Comparison of ENCODE assay signal across 16 cellular contexts in genomic region chr3:123818921-123819429, GRCh38.
A peak's percentile ranks its signal among the peaks of the same experiment; 100 is the strongest.
DNase-seq lines count a peak whose midpoint lies in the region; ATAC-seq, FAIRE-seq and TF ChIP-seq lines count a peak whose summit lies in the region.
"Had no signal": no experiment of that assay in that cellular context is flagged by ENCODE, and none has a peak within 500 bp of the region (broad histone marks: within the 10 kb centered on the region; RNA-seq: fewer than 3 reads in every experiment).

No MANE protein-coding gene starts in this region.

- H4K91ac ChIP-seq in mesenchymal stem cell (ENCODE audit: low read length): no peak overlapping the region

- H3K79me2 ChIP-seq in PC-3 (ENCODE audit: low read length): no peaks in the 10 kb centered on the region

- ATAC-seq in PC-3: peak; percentile 94
- ATAC-seq: effector memory CD8-positive, alpha-beta T cell had no signal

- H2AFZ ChIP-seq in PC-3 (ENCODE audit: low read length): no peak overlapping the region
- H2AFZ ChIP-seq in mesenchymal stem cell (ENCODE audit: low read depth, low read length): no peak overlapping the region

- intact Hi-C loops in PC-3 (cut with micrococcal nuclease): no loop called here

- TF ChIP-seq CTCF in PC-3 (conservative IDR thresholded peaks at IDR 0.05; ENCODE audit: low read depth, low read length) (no peak), endodermal cell (conservative IDR thresholded peaks at IDR 0.05) (no peak)

- peaks cover 2% of the 10 kb centered on the region for H3K27me3 Mint-ChIP-seq in endodermal cell (ENCODE audit: insufficient read depth)

- H3K4me1 Mint-ChIP-seq in endodermal cell: peaks cover 23% of the 10 kb centered on the region

- H3K9ac ChIP-seq in PC-3 (ENCODE audit: low read length) (no peak overlapping the region), endodermal cell (ENCODE audit: extremely low read depth, low read length, poor library complexity, severe bottlenecking) (no peak overlapping the region), mesenchymal stem cell (ENCODE audit: low read length) (no peak overlapping the region)
- H3K9ac ChIP-seq: BLaER1 treated with 17β-estradiol and CSF1 and Interleukin-3, amounts not matched to agents 10 nM and 100 nM had no signal

- H3K36me3 Mint-ChIP-seq in endodermal cell (ENCODE audit: low read depth): peaks cover 4% of the 10 kb centered on the region

- no TSS peak for BruUV-seq in PC-3 (replicated peaks; lab: Mats Ljungman, UMichigan)

- no peaks in the 10 kb centered on the region for H4K20me1 ChIP-seq in PC-3 (ENCODE audit: low read length)
- H4K20me1 ChIP-seq: BLaER1 treated with 17β-estradiol and CSF1 and Interleukin-3, amounts not matched to agents 10 nM and 100 nM had no signal

- H2AK5ac ChIP-seq in mesenchymal stem cell (ENCODE audit: low read length, severe bottlenecking): peak overlapping the region; percentile 89

- H3K36me3 ChIP-seq in PC-3 (ENCODE audit: low read depth, low read length) (no peaks in the 10 kb centered on the region), endodermal cell (ENCODE audit: control insufficient read depth, insufficient read depth, low read length) (no peaks in the 10 kb centered on the region), mesenchymal stem cell (ENCODE audit: control insufficient read depth in 1 of 2, insufficient read depth in 2 of 2, low read depth in 1 of 2, low read length in 2 of 2) (peaks cover 18 to 33% of the 10 kb centered on the region in 2 experiments)

- H3K9me3 ChIP-seq in PC-3 (ENCODE audit: low read length) (no peaks in the 10 kb centered on the region; the same call in 1 of the 2 replicates), endodermal cell (ENCODE audit: control insufficient read depth, low read length) (peaks cover 10% of the 10 kb centered on the region), mesenchymal stem cell (ENCODE audit: control insufficient read depth, low read length) (peaks cover 16% of the 10 kb centered on the region)

- POLR2A ChIA-PET in PC-3 (lab: Charles Lee; ENCODE audit: unreplicated experiment): interaction anchor here (0.6 kb wide), 2 partner anchors 123 to 142 kb away, joined by 3 to 4 read pairs; partner anchors contain the start of gene CCDC14

- H4K8ac ChIP-seq in mesenchymal stem cell (ENCODE audit: low read length): peak overlapping the region; percentile 64

- peaks cover 12% of the 10 kb centered on the region for H3K4me1 ChIP-seq in PC-3 (ENCODE audit: insufficient read depth, low read length)
- H3K4me1 ChIP-seq in endodermal cell (ENCODE audit: control insufficient read depth, insufficient read depth, low read length): no peaks in the 10 kb centered on the region
- peaks cover 23% of the 10 kb centered on the region for H3K4me1 ChIP-seq in mesenchymal stem cell (ENCODE audit: control insufficient read depth, insufficient read depth, low read depth, low read length)
- H3K4me1 ChIP-seq: BLaER1 treated with 17β-estradiol and CSF1 and Interleukin-3, amounts not matched to agents 10 nM and 100 nM had no signal

- H2BK15ac ChIP-seq in mesenchymal stem cell (ENCODE audit: low read depth, poor library complexity, severe bottlenecking): no peak overlapping the region

- H3K9me2 ChIP-seq in PC-3 (replicated peaks; ENCODE audit: low read length): no peaks in the 10 kb centered on the region

- peaks cover 25% of the 10 kb centered on the region for H3K79me1 ChIP-seq in mesenchymal stem cell (replicated peaks; ENCODE audit: low read length, poor library complexity, severe bottlenecking)

- H3K27ac Mint-ChIP-seq in endodermal cell: no peak overlapping the region
- H3K27ac Mint-ChIP-seq: effector memory CD8-positive, alpha-beta T cell had no signal

- DNase-seq in ELR (ENCODE audit: low read depth): peak; percentile 92
- DNase-seq in PC-3: peak; percentile 87
- peak; percentile 51 for DNase-seq in endodermal cell
- peak; percentile 87 for DNase-seq in mesenchymal stem cell
- no peak for DNase-seq in GM19239 (ENCODE audit: insufficient read length, low spot score)
- no peak for DNase-seq in NCI-H2029 (lab: John Stamatoyannopoulos, UW)
- no peak for DNase-seq in HUDEP-2 (lab: John Stamatoyannopoulos, UW; ENCODE audit: unreplicated experiment in 76 of 76)
- DNase-seq in activated naive CD4-positive, alpha-beta T cell treated with anti-CD3 and anti-CD28 coated beads, Interleukin-2, amount 50 U/mL, for 16 hours: no peak
- DNase-seq: amniotic stem cell; effector memory CD8-positive, alpha-beta T cell; NCI-H1105 treated with DMSO at 0.1 percent for 48 hours; NCI-H510A treated with DMSO at 0.1 percent for 48 hours; SHP77 treated with DMSO at 0.1 percent for 48 hours; stimulated activated CD4-positive, alpha-beta T cell treated with anti-CD3 and anti-CD28 coated beads, Interleukin-4, amount 100 ng/mL, for 24 hours; stimulated activated naive CD4-positive, alpha-beta T cell treated with Interleukin-2 at 50 U/mL for 16 hours had no signal

- H3K9me3 Mint-ChIP-seq in endodermal cell: peaks cover 13% of the 10 kb centered on the region

- WGBS in endodermal cell (ENCODE audit: insufficient coverage in 1 of 2, insufficient read length in 1 of 2), 2 experiments: 45 to 55% methylated on average over 1 to 2 of the region's 2 CpGs
- 5% methylated on average over 2 of the region's 2 CpGs for WGBS in mesenchymal stem cell

- H3K4me2 ChIP-seq in PC-3 (ENCODE audit: low read length) (peak overlapping the region; percentile 20; the same call in 1 of the 2 replicates), mesenchymal stem cell (ENCODE audit: low read length, poor library complexity, severe bottlenecking) (no peak overlapping the region)
- H3K4me2 ChIP-seq: BLaER1 treated with 17β-estradiol and CSF1 and Interleukin-3, amounts not matched to agents 10 nM and 100 nM had no signal

- no peak overlapping the region for H3K23ac ChIP-seq in mesenchymal stem cell (ENCODE audit: low read length in 2 of 2)

- peak overlapping the region in 1 of 2 experiments; percentile 46 for H3K18ac ChIP-seq in mesenchymal stem cell (ENCODE audit: low read depth in 1 of 2, low read length in 2 of 2)

- CTCF ChIA-PET in PC-3 (lab: Charles Lee): interaction anchor here (0.5 to 1.3 kb wide), 2 partner anchors 73 to 95 kb away, joined by 3 to 4 read pairs; no protein-coding TSS in a partner anchor

- H3K27me3 ChIP-seq in PC-3 (ENCODE audit: low read length): no peaks in the 10 kb centered on the region
- H3K27me3 ChIP-seq in endodermal cell (ENCODE audit: control insufficient read depth, insufficient read depth, low read length, poor library complexity, severe bottlenecking): peaks cover 22% of the 10 kb centered on the region
- no peaks in the 10 kb centered on the region for H3K27me3 ChIP-seq in mesenchymal stem cell (ENCODE audit: control insufficient read depth in 1 of 2, insufficient read depth in 1 of 2, low read length in 2 of 2)
- H3K27me3 ChIP-seq: BLaER1 treated with 17β-estradiol and CSF1 and Interleukin-3, amounts not matched to agents 10 nM and 100 nM had no signal

- no peak overlapping the region for H3K27ac ChIP-seq in PC-3 (ENCODE audit: low read length)
- H3K27ac ChIP-seq in endodermal cell (ENCODE audit: low read depth, low read length): no peak overlapping the region
- H3K27ac ChIP-seq in mesenchymal stem cell (ENCODE audit: low read length, poor library complexity, severe bottlenecking): peak overlapping the region; percentile 96
- H3K27ac ChIP-seq: BLaER1 treated with 17β-estradiol and CSF1 and Interleukin-3, amounts not matched to agents 10 nM and 100 nM had no signal

- H3F3A ChIP-seq in PC-3 (ENCODE audit: low read length, unreplicated experiment): no peaks in the 10 kb centered on the region

- no peak overlapping the region for H2BK12ac ChIP-seq in mesenchymal stem cell (ENCODE audit: low read length in 2 of 2)

- no peak for FAIRE-seq in GM19239 (lab: Jason Lieb, UNC)

- peak overlapping the region; percentile 85 for H2BK5ac ChIP-seq in mesenchymal stem cell (ENCODE audit: low read depth, low read length, poor library complexity, severe bottlenecking)

- no peak overlapping the region for H3K4me3 Mint-ChIP-seq in endodermal cell
- H3K4me3 Mint-ChIP-seq: effector memory CD8-positive, alpha-beta T cell had no signal

- H3K4me3 ChIP-seq in PC-3 (ENCODE audit: low read length) (no peak overlapping the region), endodermal cell (ENCODE audit: low read length) (no peak overlapping the region), mesenchymal stem cell (ENCODE audit: insufficient read depth in 1 of 2, low read depth in 1 of 2, low read length in 2 of 2) (no peak overlapping the region)
- H3K4me3 ChIP-seq: BLaER1 treated with 17β-estradiol and CSF1 and Interleukin-3, amounts not matched to agents 10 nM and 100 nM had no signal

- H2BK120ac ChIP-seq in mesenchymal stem cell (ENCODE audit: low read depth, low read length): no peak overlapping the region

- H3K14ac ChIP-seq in mesenchymal stem cell (ENCODE audit: low read length in 2 of 2): no peak overlapping the region

- H3K4ac ChIP-seq in mesenchymal stem cell (ENCODE audit: low read depth in 1 of 2, low read length in 2 of 2): no peak overlapping the region

Comparison
In these comparisons a context has a peak if more than half of its experiments do, and no peak if none do; other contexts are left out.
1. DNase-seq: peak in ELR (single experiment), PC-3 (single experiment), endodermal cell (single experiment) and mesenchymal stem cell (single experiment); none in GM19239 (single experiment), NCI-H2029 (single experiment), HUDEP-2 (0 of 76) and activated naive CD4-positive, alpha-beta T cell treated with anti-CD3 and anti-CD28 coated beads, Interleukin-2, amount 50 U/mL, for 16 hours (single experiment).